In the genomic region with DNA sequence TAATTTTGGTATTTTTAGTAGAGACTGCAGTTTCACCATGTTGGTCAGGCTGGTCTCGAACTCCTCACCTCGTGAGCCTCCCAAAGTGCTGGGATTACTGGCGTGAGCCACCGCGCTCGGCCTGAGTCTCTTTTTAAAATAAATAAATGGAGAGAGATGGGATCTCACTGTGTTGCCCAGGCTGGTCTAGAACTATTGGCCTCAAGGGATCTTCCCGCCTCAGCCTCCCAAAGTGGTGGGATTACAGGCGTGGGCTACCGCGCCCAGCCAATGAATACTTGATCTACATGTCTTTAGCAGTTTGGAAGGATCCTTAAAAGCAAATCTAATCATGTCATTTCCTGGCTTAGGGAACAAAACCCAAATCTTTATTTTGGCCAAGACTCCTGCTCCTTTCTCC, we compare ENCODE assay signal across 16 cellular contexts. TPM values are rescaled to one million over a fixed set of nuclear protein-coding genes. Genes with fewer than 3 reads are reported as not detected.
A peak's percentile ranks its signal among the peaks of the same experiment; 100 is the strongest.
DNase-seq lines count a peak whose midpoint lies in the region; ATAC-seq, FAIRE-seq and TF ChIP-seq lines count a peak whose summit lies in the region.
"Had no signal": no experiment of that assay in that cellular context is flagged by ENCODE, and none has a peak within 500 bp of the region (broad histone marks: within the 10 kb centered on the region; RNA-seq: fewer than 3 reads in every experiment).

No MANE protein-coding gene starts in this region.

- no peak for FAIRE-seq in GM12878 (lab: Jason Lieb, UNC)
- FAIRE-seq: endothelial cell of umbilical vein had no signal

- H3K27ac Mint-ChIP-seq in activated T-cell treated with anti-CD3 and anti-CD28 coated beads, Interleukin-2, amount 50 U/mL, for 24 hours = peak overlapping the region; percentile 56

- H3K9me3 Mint-ChIP-seq in activated T-cell treated with anti-CD3 and anti-CD28 coated beads, Interleukin-2, amount 50 U/mL, for 24 hours = no peaks in the 10 kb centered on the region

- H3K27me3 ChIP-seq in GM12878 (replicated peaks in 1 of 2; ENCODE audit: control insufficient read depth in 2 of 2, insufficient read depth in 2 of 2, low read length in 1 of 2) (no peaks in the 10 kb centered on the region), sigmoid colon (no peaks in the 10 kb centered on the region)
- H3K27me3 ChIP-seq: cardiac muscle cell, uterus had no signal

- H3K4me1 Mint-ChIP-seq in activated T-cell treated with anti-CD3 and anti-CD28 coated beads, Interleukin-2, amount 50 U/mL, for 24 hours (ENCODE audit: low read depth) = peaks cover 37% of the 10 kb centered on the region

- no peak for TF ChIP-seq CTCF in LNCaP clone FGC (IDR thresholded peaks at IDR 0.05; ENCODE audit: control insufficient read depth, extremely low read depth, insufficient read depth)
- no peak for TF ChIP-seq CTCF in GM12878 (IDR thresholded peaks at IDR 0.05 in 2 of 3, conservative IDR thresholded peaks at IDR 0.05 in 1 of 3; ENCODE audit: control insufficient read depth in 2 of 3, extremely low read depth in 1 of 3, insufficient read depth in 1 of 3, low read depth in 3 of 3, low read length in 3 of 3)
- no peak for TF ChIP-seq CTCF in sigmoid colon (IDR thresholded peaks at IDR 0.05)
- no peak for TF ChIP-seq CTCF in omental fat pad (IDR thresholded peaks at IDR 0.05)

- peaks cover 55% of the 10 kb centered on the region for H3K36me3 Mint-ChIP-seq in activated T-cell treated with anti-CD3 and anti-CD28 coated beads, Interleukin-2, amount 50 U/mL, for 24 hours (ENCODE audit: low read depth)

- intact Hi-C loops in GM12878 (cut with micrococcal nuclease; ENCODE audit: unreplicated experiment) = no loop called here
- intact Hi-C loops in sigmoid colon (cut with DNase I) = loop anchor here (5.0 to 10.0 kb wide), 2 partner anchors 112 to 655 kb away; a partner anchor contains a TSS

- H3K9me3 ChIP-seq in GM12878 (replicated peaks; ENCODE audit: control insufficient read depth, insufficient read depth, low read length) (no peaks in the 10 kb centered on the region), sigmoid colon (no peaks in the 10 kb centered on the region)
- H3K9me3 ChIP-seq: uterus had no signal

- ATAC-seq in GM12878 (no peak), HG03280 (IDR thresholded peaks at IDR 0.05; ENCODE audit: unreplicated experiment) (no peak), omental fat pad (ENCODE audit: low FRiP score) (no peak)
- ATAC-seq: left cardiac atrium had no signal

- WGBS in GM12878 (ENCODE audit: insufficient coverage, insufficient replicate concordance, low lambda C conversion rate, missing lambda C conversion rate) = 98% methylated on average over 10 of the region's 10 CpGs
- WGBS in sigmoid colon, 2 donors = 96 to 97% methylated on average over 10 of the region's 10 CpGs

- no TSS peak for BruUV-seq in GM12878 (replicated peaks; lab: Mats Ljungman, UMichigan)

- H3K4me1 ChIP-seq in GM12878 (ENCODE audit: control insufficient read depth, insufficient read depth, low read length) = 0 out of 2 replicates have a peak, but pooled peaks cover 4% of the 10 kb centered on the region
- H3K4me1 ChIP-seq in sigmoid colon = peaks cover 0 to 4% (median 2%) of the 10 kb centered on the region in 4 donors

- no peak overlapping the region for H3K9ac ChIP-seq in GM12878 (ENCODE audit: control insufficient read depth, insufficient read depth, low read length)

- CTCF ChIA-PET in GM12878 (lab: Yijun Ruan, JAX) = interaction anchor here (1.2 kb wide), 1 partner anchor 9 kb away, joined by 3 read pairs; no protein-coding TSS in a partner anchor

- no peak for TF ChIP-seq EP300 in GM12878 (IDR thresholded peaks at IDR 0.05; ENCODE audit: borderline replicate concordance in 1 of 2, control insufficient read depth in 1 of 2, low read depth in 2 of 2, low read length in 2 of 2)
- no peak for TF ChIP-seq EP300 in sigmoid colon (IDR thresholded peaks at IDR 0.05)

- TF ChIP-seq POLR2A in GM12878 (IDR thresholded peaks at IDR 0.05; ENCODE audit: low read depth, low read length) = no peak
- TF ChIP-seq POLR2A in sigmoid colon (IDR thresholded peaks at IDR 0.05) = no peak

- SMC1A ChIA-PET in GM12878 (lab: Charles Lee; ENCODE audit: uncharacterized antibody, unreplicated experiment) = no interaction called here

- H3K4me2 ChIP-seq in GM12878 (ENCODE audit: control insufficient read depth, insufficient read depth) = peak overlapping the region; percentile 28; the same call in 1 of the 2 replicates

- no peak for DNase-seq in activated T-cell treated with anti-CD3 and anti-CD28 coated beads, Interleukin-2, amount 50 U/mL, for 24 hours
- no peak for DNase-seq in activated T-cell treated with anti-CD3 and anti-CD28 coated beads, Interleukin-2, amount 50 U/mL, for 48 hours
- DNase-seq in LNCaP clone FGC (ENCODE audit: low read depth) = no peak
- DNase-seq in GM12878 (ENCODE audit: low read depth, low spot score) = no peak
- peak; percentile 41 for DNase-seq in sigmoid colon
- no peak for DNase-seq in omental fat pad (ENCODE audit: low spot score)
- no peak for DNase-seq in HCEC 1CT
- DNase-seq: DMS79 treated with DMSO at 0.1 percent for 48 hours, left cardiac atrium, NCI-H1436 treated with DMSO at 0.1 percent for 48 hours, NCI-H524, uterus had no signal

- H3K4me3 Mint-ChIP-seq in activated T-cell treated with anti-CD3 and anti-CD28 coated beads, Interleukin-2, amount 50 U/mL, for 24 hours = peak overlapping the region; percentile 92

- H4K20me1 ChIP-seq in GM12878 (ENCODE audit: control insufficient read depth, insufficient read depth) = no peaks in the 10 kb centered on the region

- H3K27me3 Mint-ChIP-seq in activated T-cell treated with anti-CD3 and anti-CD28 coated beads, Interleukin-2, amount 50 U/mL, for 24 hours = no peaks in the 10 kb centered on the region

- RAD21 ChIA-PET in GM12878 (lab: Charles Lee; ENCODE audit: unreplicated experiment) = no interaction called here

- H3K79me2 ChIP-seq in GM12878 (ENCODE audit: control insufficient read depth, insufficient read depth, low read length) = peaks cover 4% of the 10 kb centered on the region

- H3K27ac ChIP-seq in GM12878 (ENCODE audit: control insufficient read depth, insufficient read depth) (no peak overlapping the region), sigmoid colon (no peak overlapping the region)
- H3K27ac ChIP-seq: cardiac muscle cell, uterus had no signal

- H2AFZ ChIP-seq in GM12878 (ENCODE audit: control insufficient read depth, low read depth, low read length) = no peak overlapping the region

- POLR2A ChIA-PET in GM12878 (lab: Charles Lee) = no interaction called here

- no peak for TF ChIP-seq RAD21 in GM12878 (IDR thresholded peaks at IDR 0.05; ENCODE audit: insufficient read depth, low read depth, low read length)

- H3K4me3 ChIP-seq in LNCaP clone FGC (ENCODE audit: low read depth, low read length) = peak overlapping the region; percentile 84
- no peak overlapping the region; the same call in 1 of the 2 replicates for H3K4me3 ChIP-seq in GM12878
- H3K4me3 ChIP-seq in sigmoid colon = no peak overlapping the region

- H3K36me3 ChIP-seq in GM12878 (ENCODE audit: control insufficient read depth in 2 of 2, insufficient read depth in 2 of 2, low read length in 1 of 2) (peaks cover 0 to 3% of the 10 kb centered on the region in 2 experiments; a peak in 2 of 4 replicates), sigmoid colon (peaks cover 0 to 14% (median 3%) of the 10 kb centered on the region in 4 donors)
- H3K36me3 ChIP-seq: cardiac muscle cell, uterus had no signal

- in situ Hi-C loops in GM12878 (cut with MboI) = no loop called here

RNA-seq across cellular contexts. Expression of a gene that starts 1.2 kb away (rescaled TPM):
- 14.0 and 18.4 TPM in 2 replicates for total RNA-seq in GM12878 (2013; cell fraction: nucleolus; rRNA removed)
- total RNA-seq in GM12878 (2014; rRNA removed) (10.7 and 12.5 TPM in 2 replicates), GM12878 (2014; rRNA removed; fragmentation: Illumina TruSeq; extraction: Trizol) (10.2 and 10.5 TPM in 2 replicates), GM12878 (2021) (14.3 and 18.9 TPM in 2 replicates), sigmoid colon (1 to 10 TPM; 3.2 to 7.4 (median 4.0) TPM), omental fat pad (10 to 100 TPM in 3 of 4 donors, 1 to 10 TPM in 1; 6.8 to 15.1 (median 11.9) TPM)
- 5.7 TPM for polyA plus RNA-seq in GM12878 (2011; ENCODE audit: low read depth)
- polyA plus RNA-seq in GM12878 (2011; rRNA removed) (13.7 and 14.6 TPM in 2 replicates), GM12878 (2014; fragmentation: Illumina TruSeq; extraction: Trizol) (10.7 and 13.5 TPM in 2 replicates), GM12878 (2014; fragmentation: Nextera tagmentation; extraction: Ambion mirVana) (1 to 10 TPM; 3.4 to 4.1 TPM), GM12878 (2014; rRNA removed) (12.5 and 12.9 TPM in 2 replicates), GM12878 (2016; fragmentation: Nextera tagmentation; extraction: Ambion mirVana) (10 to 100 TPM; 20.8 to 23.3 TPM), sigmoid colon (1 to 10 TPM; 3.7 to 8.0 (median 4.2) TPM)
- 13.1 and 15.5 TPM in 2 replicates for polyA plus RNA-seq in GM12878 (2011; cell fraction: cytosol; rRNA removed)
- 10.3 and 11.2 TPM in 2 replicates for polyA plus RNA-seq in GM12878 (2011; cell fraction: nucleus; rRNA removed)
- 6.2 and 6.9 TPM in 2 replicates for polyA plus RNA-seq in GM12878 (2012)
- polyA minus RNA-seq in GM12878 (2011; rRNA and poly(A)+ RNA removed) = 6.9 and 11.4 TPM in 2 replicates
- 4.0 and 6.4 TPM in 2 replicates for polyA minus RNA-seq in GM12878 (2011; cell fraction: cytosol; rRNA and poly(A)+ RNA removed)
- 7.0 and 15.0 TPM in 2 replicates for polyA minus RNA-seq in GM12878 (2011; cell fraction: nucleus; rRNA and poly(A)+ RNA removed)

RNA-seq across cellular contexts. Expression of a gene that starts 9.6 kb away (rescaled TPM):
- 0.07 TPM in 1 of 2 replicates, not detected in the other for total RNA-seq in GM12878 (2013; cell fraction: nucleolus; rRNA removed)
- total RNA-seq in GM12878 (2014; rRNA removed) (not detected in 2 replicates), GM12878 (2014; rRNA removed; fragmentation: Illumina TruSeq; extraction: Trizol) (0.04 TPM in 1 of 2 replicates, not detected in the other), GM12878 (2021) (not detected in 2 replicates), sigmoid colon (under 1 TPM in 3 of 4 donors, not detected in 1; under 0.01 to 0.14 (median under 0.01) TPM), omental fat pad (1 to 10 TPM in 1 of 4 donors, under 1 TPM in 3; 0.60 to 1.7 (median 0.77) TPM)
- polyA plus RNA-seq in GM12878 (2011; ENCODE audit: low read depth) = not detected
- polyA plus RNA-seq in GM12878 (2011; rRNA removed) (not detected in 2 replicates), GM12878 (2014; fragmentation: Illumina TruSeq; extraction: Trizol) (0.03 TPM in 1 of 2 replicates, not detected in the other), GM12878 (2014; fragmentation: Nextera tagmentation; extraction: Ambion mirVana) (not detected), GM12878 (2014; rRNA removed) (not detected in 2 replicates), GM12878 (2016; fragmentation: Nextera tagmentation; extraction: Ambion mirVana) (under 1 TPM in 1 of 2 experiments, not detected in 1; 0.04 TPM), sigmoid colon (under 1 TPM in 2 of 3 donors, not detected in 1; 0.15 to 0.23 TPM)
- not detected in 2 replicates for polyA plus RNA-seq in GM12878 (2011; cell fraction: cytosol; rRNA removed)
- not detected in 2 replicates for polyA plus RNA-seq in GM12878 (2011; cell fraction: nucleus; rRNA removed)
- not detected in 2 replicates for polyA plus RNA-seq in GM12878 (2012)
- polyA minus RNA-seq in GM12878 (2011; rRNA and poly(A)+ RNA removed) = not detected in 2 replicates
- not detected in 2 replicates for polyA minus RNA-seq in GM12878 (2011; cell fraction: cytosol; rRNA and poly(A)+ RNA removed)
- polyA minus RNA-seq in GM12878 (2011; cell fraction: nucleus; rRNA and poly(A)+ RNA removed) = not detected in 2 replicates
- total RNA-seq: cardiac muscle cell, endothelial cell of umbilical vein, H4 had no signal
- polyA plus RNA-seq: cardiac muscle cell, endothelial cell of umbilical vein had no signal

RNA-seq across cellular contexts. Expression of a gene that starts 44.5 kb away (rescaled TPM):
- total RNA-seq in GM12878 (2013; cell fraction: nucleolus; rRNA removed) = not detected in 2 replicates
- total RNA-seq in GM12878 (2014; rRNA removed) = not detected in 2 replicates
- not detected in 2 replicates for total RNA-seq in GM12878 (2014; rRNA removed; fragmentation: Illumina TruSeq; extraction: Trizol)
- total RNA-seq in GM12878 (2021) = 8.7 and 10.8 TPM in 2 replicates
- polyA plus RNA-seq in GM12878 (2011; ENCODE audit: low read depth) = not detected
- not detected in 2 replicates for polyA plus RNA-seq in GM12878 (2011; rRNA removed)
- not detected in 2 replicates for polyA plus RNA-seq in GM12878 (2011; cell fraction: cytosol; rRNA removed)
- polyA plus RNA-seq in GM12878 (2011; cell fraction: nucleus; rRNA removed) = not detected in 2 replicates
- polyA plus RNA-seq in GM12878 (2012) = 0.14 TPM in 1 of 2 replicates, not detected in the other
- polyA plus RNA-seq in GM12878 (2014; fragmentation: Illumina TruSeq; extraction: Trizol) = not detected in 2 replicates
- polyA plus RNA-seq in GM12878 (2014; fragmentation: Nextera tagmentation; extraction: Ambion mirVana) = not detected
- 0.03 TPM in 1 of 2 replicates, not detected in the other for polyA plus RNA-seq in GM12878 (2014; rRNA removed)
- not detected for polyA plus RNA-seq in GM12878 (2016; fragmentation: Nextera tagmentation; extraction: Ambion mirVana)
- polyA minus RNA-seq in GM12878 (2011; rRNA and poly(A)+ RNA removed) = not detected in 2 replicates
- not detected in 2 replicates for polyA minus RNA-seq in GM12878 (2011; cell fraction: cytosol; rRNA and poly(A)+ RNA removed)
- polyA minus RNA-seq in GM12878 (2011; cell fraction: nucleus; rRNA and poly(A)+ RNA removed) = not detected in 2 replicates
- total RNA-seq in sigmoid colon = 1 to 10 TPM in 1 of 4 donors, under 1 TPM in 1, not detected in 2; 0.49 to 3.6 TPM
- polyA plus RNA-seq in sigmoid colon = 10 to 100 TPM in 1 of 3 donors, 1 to 10 TPM in 1, under 1 TPM in 1; 0.92 to 11.2 (median 7.2) TPM
- 1,000 to 10,000 TPM in 2 of 4 donors, 100 to 1,000 TPM in 1, 10 to 100 TPM in 1; 48.9 to 4,795 (median 1,381) TPM for total RNA-seq in omental fat pad
- total RNA-seq: cardiac muscle cell, endothelial cell of umbilical vein had no signal
- polyA plus RNA-seq: endothelial cell of umbilical vein had no signal

RNA-seq across cellular contexts. Expression of a gene that starts 53.2 kb away (rescaled TPM):
- not detected in 2 replicates for total RNA-seq in GM12878 (2013; cell fraction: nucleolus; rRNA removed)
- total RNA-seq in GM12878 (2014; rRNA removed) (not detected in 2 replicates), GM12878 (2014; rRNA removed; fragmentation: Illumina TruSeq; extraction: Trizol) (not detected in 2 replicates), GM12878 (2021) (not detected in 2 replicates), sigmoid colon (under 1 TPM in 2 of 4 donors, not detected in 2; 0.33 to 0.83 TPM), omental fat pad (10 to 100 TPM in 1 of 4 donors, 1 to 10 TPM in 3; 3.0 to 11.2 (median 3.4) TPM)
- polyA plus RNA-seq in GM12878 (2011; ENCODE audit: low read depth) = not detected
- polyA plus RNA-seq in GM12878 (2011; rRNA removed) (not detected in 2 replicates), GM12878 (2014; fragmentation: Illumina TruSeq; extraction: Trizol) (not detected in 2 replicates), GM12878 (2014; fragmentation: Nextera tagmentation; extraction: Ambion mirVana) (not detected), GM12878 (2014; rRNA removed) (not detected in 2 replicates), GM12878 (2016; fragmentation: Nextera tagmentation; extraction: Ambion mirVana) (under 1 TPM in 1 of 2 experiments, not detected in 1; 0.15 TPM), sigmoid colon (under 1 TPM in 1 of 3 donors, not detected in 2; 0.57 TPM)
- polyA plus RNA-seq in GM12878 (2011; cell fraction: cytosol; rRNA removed) = not detected in 2 replicates
- polyA plus RNA-seq in GM12878 (2011; cell fraction: nucleus; rRNA removed) = not detected in 2 replicates
- polyA plus RNA-seq in GM12878 (2012) = not detected in 2 replicates
- not detected in 2 replicates for polyA minus RNA-seq in GM12878 (2011; rRNA and poly(A)+ RNA removed)
- polyA minus RNA-seq in GM12878 (2011; cell fraction: cytosol; rRNA and poly(A)+ RNA removed) = not detected in 2 replicates
- not detected in 2 replicates for polyA minus RNA-seq in GM12878 (2011; cell fraction: nucleus; rRNA and poly(A)+ RNA removed)
- total RNA-seq: cardiac muscle cell, endothelial cell of umbilical vein, H4 had no signal
- polyA plus RNA-seq: cardiac muscle cell, endothelial cell of umbilical vein had no signal

Comparison
In these comparisons a context has a peak if more than half of its experiments do, and no peak if none do; other contexts are left out.
1. RNA of a gene that starts 44.5 kb away (total RNA-seq): 48.9 to 4,795 TPM in omental fat pad; 0.49 to 3.6 TPM in sigmoid colon and 8.7 to 10.8 TPM in GM12878; every median in the first group is over 4 times any median in the second.